Comparison of ENCODE assay signal across 27 cellular contexts in genomic region chr13:103976371-103976770, GRCh38.
"Had no signal": no experiment of that assay in that cellular context is flagged by ENCODE, and none has a peak within 500 bp of the region (broad histone marks: within the 10 kb centered on the region; RNA-seq: fewer than 3 reads in every experiment).

No MANE protein-coding gene starts in this region.

- H3K36me3 Mint-ChIP-seq: activated naive CD4-positive, alpha-beta T cell treated with anti-CD3 and anti-CD28 coated beads, Interleukin-2, amount 50 U/mL, for 24 hours; brain; WTC11 had no signal

- H3K27ac ChIP-seq: KMS-11, SJSA1 had no signal

- H3K9ac ChIP-seq: KMS-11 had no signal

- H3K4me2 ChIP-seq: KMS-11 had no signal

- H3K9me3 ChIP-seq: SJSA1 had no signal

- H3K4me3 ChIP-seq: SJSA1 had no signal

- DNase-seq: activated CD4-positive, alpha-beta T cell treated with anti-CD3 and anti-CD28 coated beads for 48 hours; activated CD4-positive, alpha-beta T cell treated with anti-CD3 and anti-CD28 coated beads, Interleukin-2, amount 50 U/mL, for 4 hours; activated CD4-positive, CD25-positive, alpha-beta regulatory T cell treated with anti-CD3 and anti-CD28 coated beads, Interleukin-2, amount 50 U/mL, for 72 hours; activated CD8-positive, alpha-beta memory T cell treated with anti-CD3 and anti-CD28 coated beads, Interleukin-2, amount 50 U/mL, for 48 hours; activated CD8-positive, alpha-beta T cell treated with anti-CD3 and anti-CD28 coated beads, Interleukin-2, amount 10 ng/mL, durations not matched to agents 7 days and 5 days; activated effector memory CD4-positive, alpha-beta T cell treated with Interleukin-2 at 50 U/mL for 16 hours; activated naive CD4-positive, alpha-beta T cell; activated T-cell treated with anti-CD3 and anti-CD28 coated beads, Interleukin-2, amount 50 U/mL, for 24 hours; aorta; NCI-H1105; NCI-H1436; NCI-H1694 treated with DMSO at 0.1 percent for 48 hours; NCI-H2029 treated with DMSO at 0.1 percent for 48 hours; NCI-H345; NCI-H510A; NCI-H69; SHP77; SW 1271 had no signal

- H3K4me1 Mint-ChIP-seq: activated naive CD4-positive, alpha-beta T cell treated with anti-CD3 and anti-CD28 coated beads, Interleukin-2, amount 50 U/mL, for 24 hours; brain had no signal

- H3K4me1 ChIP-seq: SJSA1 had no signal

- H3K27me3 ChIP-seq: SJSA1 had no signal

- H3K4me3 Mint-ChIP-seq: activated CD8-positive, alpha-beta T cell treated with anti-CD3 and anti-CD28 coated beads, Interleukin-2, amount 10 ng/mL, durations not matched to agents 7 days and 5 days; activated naive CD4-positive, alpha-beta T cell treated with anti-CD3 and anti-CD28 coated beads, Interleukin-2, amount 50 U/mL, for 24 hours; activated T-cell treated with anti-CD3 and anti-CD28 coated beads, Interleukin-2, amount 50 U/mL, for 24 hours; activated T-helper 1 cell treated with anti-CD3 and anti-CD28 coated beads, Interleukin-12 subunit alpha, Interleukin-12 subunit beta, Interleukin-2, Interleukin-4 antibody, amounts not matched to agents 30 ng/mL and 10 ng/mL and 1 ng/mL, durations not matched to agents 14 hours and 24 hours and 36 hours; brain; T-helper 1 cell treated with Interleukin-12 subunit alpha and Interleukin-12 subunit beta and Interleukin-4 antibody, amounts not matched to agents 30 μg/mL and 1 μg/mL, for 36 hours; WTC11 had no signal

- H3K9me3 Mint-ChIP-seq: activated naive CD4-positive, alpha-beta T cell treated with anti-CD3 and anti-CD28 coated beads, Interleukin-2, amount 50 U/mL, for 24 hours; brain; WTC11 had no signal

- H3K36me3 ChIP-seq: SJSA1 had no signal

- H3K27ac Mint-ChIP-seq: activated CD8-positive, alpha-beta T cell treated with anti-CD3 and anti-CD28 coated beads, Interleukin-2, amount 10 ng/mL, durations not matched to agents 7 days and 5 days; activated naive CD4-positive, alpha-beta T cell treated with anti-CD3 and anti-CD28 coated beads, Interleukin-2, amount 50 U/mL, for 24 hours; activated T-cell treated with anti-CD3 and anti-CD28 coated beads, Interleukin-2, amount 50 U/mL, for 24 hours; activated T-helper 1 cell treated with anti-CD3 and anti-CD28 coated beads, Interleukin-12 subunit alpha, Interleukin-12 subunit beta, Interleukin-2, Interleukin-4 antibody, amounts not matched to agents 30 ng/mL and 10 ng/mL and 1 ng/mL, durations not matched to agents 14 hours and 24 hours and 36 hours; brain; T-helper 1 cell treated with Interleukin-12 subunit alpha and Interleukin-12 subunit beta and Interleukin-4 antibody, amounts not matched to agents 30 μg/mL and 1 μg/mL, for 36 hours; WTC11 had no signal

- H3K27me3 Mint-ChIP-seq: activated naive CD4-positive, alpha-beta T cell treated with anti-CD3 and anti-CD28 coated beads, Interleukin-2, amount 50 U/mL, for 24 hours; activated T-cell treated with anti-CD3 and anti-CD28 coated beads, Interleukin-2, amount 50 U/mL, for 24 hours had no signal

- FAIRE-seq: RCC 7860 had no signal

- ATAC-seq: activated CD8-positive, alpha-beta T cell treated with anti-CD3 and anti-CD28 coated beads, Interleukin-2, amount 10 ng/mL, durations not matched to agents 7 days and 5 days; SK-N-SH treated with all-trans-retinoic acid at 6 μM for 48 hours; WTC11 had no signal
